Comparison of ENCODE assay signal across 24 cellular contexts in genomic region chr4:169869487-169869886, GRCh38.
A peak's percentile ranks its signal among the peaks of the same experiment; 100 is the strongest.
DNase-seq lines count a peak whose midpoint lies in the region; ATAC-seq and TF ChIP-seq lines count a peak whose summit lies in the region.
"Had no signal": no experiment of that assay in that cellular context is flagged by ENCODE, and none has a peak within 500 bp of the region (broad histone marks: within the 10 kb centered on the region; RNA-seq: fewer than 3 reads in every experiment).

No MANE protein-coding gene starts in this region.

- no peak for TF ChIP-seq RAD21 in IMR-90 (IDR thresholded peaks at IDR 0.05; ENCODE audit: low read length)

- no peak overlapping the region for H3K27ac ChIP-seq in IMR-90 (ENCODE audit: insufficient read depth, low read length)
- no peak overlapping the region for H3K27ac ChIP-seq in upper lobe of left lung
- H3K27ac ChIP-seq in CD4-positive, alpha-beta memory T cell (ENCODE audit: low read depth, low read length) = no peak overlapping the region
- H3K27ac ChIP-seq in spleen = peak overlapping the region in 2 of 8 donors; percentile 15 to 61
- H3K27ac ChIP-seq: BLaER1, PC-9, SJCRH30 had no signal

- no peaks in the 10 kb centered on the region for H3K9me3 Mint-ChIP-seq in CD4-positive, alpha-beta memory T cell
- H3K9me3 Mint-ChIP-seq: CD4-positive, alpha-beta T cell had no signal

- no peak overlapping the region for H3K4me2 ChIP-seq in IMR-90 (ENCODE audit: low read depth, low read length)
- H3K4me2 ChIP-seq: BLaER1, PC-9 had no signal

- H3K18ac ChIP-seq in IMR-90 (ENCODE audit: low read depth, low read length) = no peak overlapping the region

- H2BK15ac ChIP-seq in IMR-90 (ENCODE audit: low read depth, low read length) = no peak overlapping the region

- H4K91ac ChIP-seq in IMR-90 (ENCODE audit: insufficient read depth, low read depth, low read length) = no peak overlapping the region

- no peak for TF ChIP-seq EP300 in upper lobe of left lung (IDR thresholded peaks at IDR 0.05)

- no peaks in the 10 kb centered on the region for H3K79me1 ChIP-seq in IMR-90 (ENCODE audit: low read depth in 1 of 2, low read length in 2 of 2)

- H2BK5ac ChIP-seq in IMR-90 (ENCODE audit: low read depth, low read length, poor library complexity, severe bottlenecking) = no peak overlapping the region

- no peaks in the 10 kb centered on the region for H3K36me3 Mint-ChIP-seq in CD4-positive, alpha-beta memory T cell

- H2AK5ac ChIP-seq in IMR-90 (ENCODE audit: low read depth, low read length) = no peak overlapping the region

- no peak overlapping the region for H2BK20ac ChIP-seq in IMR-90 (ENCODE audit: low read depth, low read length)

- H2BK120ac ChIP-seq in IMR-90 (ENCODE audit: low read depth, low read length) = no peak overlapping the region

- no TSS peak for BruUV-seq in IMR-90 (replicated peaks; lab: Mats Ljungman, UMichigan)

- no CpG with 5 or more reads among the region's 5 CpGs for WGBS in IMR-90 (ENCODE audit: extremely low coverage in 2 of 2, insufficient read length in 1 of 2), 2 experiments
- 65 to 68% methylated on average over 5 of the region's 5 CpGs for WGBS in upper lobe of left lung, 2 donors
- WGBS in spleen, 5 donors = 65 to 88% (median 68%) methylated on average over 5 of the region's 5 CpGs

- no peak overlapping the region for H3K27ac Mint-ChIP-seq in CD4-positive, alpha-beta memory T cell
- H3K27ac Mint-ChIP-seq: CD4-positive, alpha-beta T cell had no signal

- H3K23ac ChIP-seq in IMR-90 (ENCODE audit: low read depth, low read length) = no peak overlapping the region

- H3K9me3 ChIP-seq in IMR-90 (ENCODE audit: control insufficient read depth, insufficient read depth, low read length) = no peaks in the 10 kb centered on the region
- no peaks in the 10 kb centered on the region for H3K9me3 ChIP-seq in upper lobe of left lung
- no peaks in the 10 kb centered on the region for H3K9me3 ChIP-seq in CD4-positive, alpha-beta memory T cell (ENCODE audit: control insufficient read depth in 1 of 2, low read length in 2 of 2)
- H3K9me3 ChIP-seq in spleen = no peaks in the 10 kb centered on the region
- H3K9me3 ChIP-seq: BLaER1, HAP-1, SJCRH30 had no signal

- POLR2A ChIA-PET in IMR-90 (lab: Charles Lee; ENCODE audit: unreplicated experiment) = no interaction called here
- POLR2A ChIA-PET in CD4-positive, alpha-beta memory T cell (lab: Charles Lee; ENCODE audit: partially characterized antibody) = no interaction called here

- H4K8ac ChIP-seq in IMR-90 (ENCODE audit: low read depth in 2 of 2, low read length in 2 of 2) = no peak overlapping the region

- H2AFZ ChIP-seq in IMR-90 (replicated peaks; ENCODE audit: low read length, poor library complexity) = no peak overlapping the region
- H2AFZ ChIP-seq: PC-9 had no signal

- in situ Hi-C loops in IMR-90 (cut with MboI; ENCODE audit: low sequenced_read_pairs) = no loop called here

- H4K5ac ChIP-seq in IMR-90 (ENCODE audit: low read depth, low read length) = no peak overlapping the region

- no peak overlapping the region for H3K4me3 Mint-ChIP-seq in CD4-positive, alpha-beta memory T cell
- H3K4me3 Mint-ChIP-seq: CD4-positive, alpha-beta T cell had no signal

- ATAC-seq in IMR-90 (ENCODE audit: low read depth) (no peak), upper lobe of left lung (ENCODE audit: low FRiP score in 2 of 2) (no peak)
- ATAC-seq: GM12878, Right ventricle myocardium inferior, SK-N-SH treated with all-trans-retinoic acid at 6 μM for 48 hours had no signal

- H3K4me1 ChIP-seq in IMR-90 (ENCODE audit: control insufficient read depth, insufficient read depth, low read length) = no peaks in the 10 kb centered on the region
- no peaks in the 10 kb centered on the region for H3K4me1 ChIP-seq in upper lobe of left lung
- H3K4me1 ChIP-seq in CD4-positive, alpha-beta memory T cell (ENCODE audit: insufficient read depth, low read length) = no peaks in the 10 kb centered on the region
- H3K4me1 ChIP-seq in spleen = no peaks in the 10 kb centered on the region
- H3K4me1 ChIP-seq: BLaER1, HAP-1, SJCRH30 had no signal

- no peak overlapping the region for H3K9ac ChIP-seq in IMR-90 (ENCODE audit: low read depth, low read length)
- H3K9ac ChIP-seq: BLaER1 had no signal

- H4K20me1 ChIP-seq in IMR-90 (ENCODE audit: insufficient read depth, low read length) = no peaks in the 10 kb centered on the region
- H4K20me1 ChIP-seq: BLaER1 had no signal

- H2AK9ac ChIP-seq in IMR-90 (replicated peaks; ENCODE audit: low read depth, low read length, poor library complexity) = no peak overlapping the region

- H3K36me3 ChIP-seq in IMR-90 (ENCODE audit: control insufficient read depth, insufficient read depth, low read length) = no peaks in the 10 kb centered on the region
- H3K36me3 ChIP-seq in upper lobe of left lung = no peaks in the 10 kb centered on the region
- no peaks in the 10 kb centered on the region for H3K36me3 ChIP-seq in CD4-positive, alpha-beta memory T cell (ENCODE audit: insufficient read depth, low read length)
- H3K36me3 ChIP-seq in spleen = no peaks in the 10 kb centered on the region
- H3K36me3 ChIP-seq: BLaER1, HAP-1, SJCRH30 had no signal

- dilution Hi-C loops in IMR-90 (cut with HindIII; ENCODE audit: low sequenced_read_pairs, unreplicated experiment) = no loop called here

- DNase-seq in A172 (ENCODE audit: low spot score) (peak; percentile 2), IMR-90 (peak; percentile 2), fibroblast of pulmonary artery (ENCODE audit: low read depth) (peak; percentile 1), retinal pigment epithelial cell (ENCODE audit: low read depth) (peak; percentile 71), upper lobe of left lung (no peak), spleen (no peak), Kasumi-1 (lab: John Stamatoyannopoulos, UW) (no peak)
- DNase-seq in CD4-positive, alpha-beta memory T cell = no peak
- DNase-seq: 8988T; CD4-positive, alpha-beta T cell; COR-L47; DMS53; GDM1; GOT3; NCI-H2029; NCI-H2227 treated with DMSO at 0.1 percent for 48 hours; NCI-H526 treated with DMSO at 0.1 percent for 48 hours; PC-9; SJCRH30 had no signal

- intact Hi-C loops in IMR-90 (cut with micrococcal nuclease) = no loop called here
- intact Hi-C loops in CD4-positive, alpha-beta memory T cell (cut with micrococcal nuclease) = no loop called here
- intact Hi-C loops in spleen (cut with DNase I; ENCODE audit: low total_unique reads) = no loop called here

- H3K4me3 ChIP-seq in IMR-90 (ENCODE audit: insufficient read depth, low read depth, low read length) = no peak overlapping the region
- H3K4me3 ChIP-seq in fibroblast of pulmonary artery (replicated peaks; ENCODE audit: low read depth, low read length) = no peak overlapping the region
- no peak overlapping the region for H3K4me3 ChIP-seq in retinal pigment epithelial cell (ENCODE audit: low read length)
- no peak overlapping the region for H3K4me3 ChIP-seq in upper lobe of left lung
- H3K4me3 ChIP-seq in CD4-positive, alpha-beta memory T cell (ENCODE audit: low read length in 2 of 2) = no peak overlapping the region
- no peak overlapping the region for H3K4me3 ChIP-seq in spleen
- H3K4me3 ChIP-seq: BLaER1, GM12878, HAP-1, PC-9, SJCRH30 had no signal

- H3K4me1 Mint-ChIP-seq in CD4-positive, alpha-beta memory T cell = peaks cover 0 to 1% (median 0%) of the 10 kb centered on the region in 4 donors

- TF ChIP-seq POLR2A in IMR-90 (IDR thresholded peaks at IDR 0.05; ENCODE audit: low read depth, low read length) = no peak
- no peak for TF ChIP-seq POLR2A in upper lobe of left lung (IDR thresholded peaks at IDR 0.05)
- TF ChIP-seq POLR2A in spleen (IDR thresholded peaks at IDR 0.05) = no peak

- H3K14ac ChIP-seq in IMR-90 (replicated peaks; ENCODE audit: low read depth, low read length) = no peak overlapping the region

- no peak overlapping the region for H3K4ac ChIP-seq in IMR-90 (ENCODE audit: low read depth, low read length)

- H3K27me3 Mint-ChIP-seq in CD4-positive, alpha-beta memory T cell = peaks cover 7 to 16% of the 10 kb centered on the region in 2 donors
- H3K27me3 Mint-ChIP-seq: CD4-positive, alpha-beta T cell had no signal

- H3K9me1 ChIP-seq in IMR-90 (ENCODE audit: insufficient read depth, low read length) = no peaks in the 10 kb centered on the region

- no peak overlapping the region for H3K56ac ChIP-seq in IMR-90 (ENCODE audit: extremely low read depth, insufficient read depth, low read length)

- TF ChIP-seq CTCF in IMR-90 (conservative IDR thresholded peaks at IDR 0.05; ENCODE audit: low read depth, low read length) = no peak
- TF ChIP-seq CTCF in fibroblast of pulmonary artery (IDR thresholded peaks at IDR 0.05; ENCODE audit: low read length, missing control alignments) = no peak
- no peak for TF ChIP-seq CTCF in retinal pigment epithelial cell (conservative IDR thresholded peaks at IDR 0.05; ENCODE audit: low read depth, low read length)
- no peak for TF ChIP-seq CTCF in upper lobe of left lung (IDR thresholded peaks at IDR 0.05)
- TF ChIP-seq CTCF in spleen (IDR thresholded peaks at IDR 0.05 in 8 of 11, conservative IDR thresholded peaks at IDR 0.05 in 3 of 11) = no peak

- CTCF ChIA-PET in IMR-90 (lab: Yijun Ruan, JAX) = no interaction called here
- CTCF ChIA-PET in CD4-positive, alpha-beta memory T cell (lab: Charles Lee; ENCODE audit: partially characterized antibody) = no interaction called here

- H3K27me3 ChIP-seq in IMR-90 (ENCODE audit: control insufficient read depth, insufficient read depth, low read length) (no peaks in the 10 kb centered on the region), upper lobe of left lung (no peaks in the 10 kb centered on the region), spleen (replicated peaks in 1 of 7) (peaks cover 0 to 6% (median 0%) of the 10 kb centered on the region in 7 donors)
- H3K27me3 ChIP-seq in CD4-positive, alpha-beta memory T cell (ENCODE audit: insufficient read depth, low read length) = no peaks in the 10 kb centered on the region
- H3K27me3 ChIP-seq: BLaER1, SJCRH30 had no signal

TF ChIP-seq in IMR-90, 13 proteins besides CTCF, POLR2A, EP300 and RAD21 (continues in another document):
- TF ChIP-seq BHLHE40 (IDR thresholded peaks at IDR 0.05; ENCODE audit: low read depth, low read length) = no peak
- no peak for TF ChIP-seq NFE2L2 (IDR thresholded peaks at IDR 0.05; ENCODE audit: low read depth, low read length)
- no peak for TF ChIP-seq RCOR1 (IDR thresholded peaks at IDR 0.05; ENCODE audit: insufficient replicate concordance, low read length)
- TF ChIP-seq, protein P1, sequence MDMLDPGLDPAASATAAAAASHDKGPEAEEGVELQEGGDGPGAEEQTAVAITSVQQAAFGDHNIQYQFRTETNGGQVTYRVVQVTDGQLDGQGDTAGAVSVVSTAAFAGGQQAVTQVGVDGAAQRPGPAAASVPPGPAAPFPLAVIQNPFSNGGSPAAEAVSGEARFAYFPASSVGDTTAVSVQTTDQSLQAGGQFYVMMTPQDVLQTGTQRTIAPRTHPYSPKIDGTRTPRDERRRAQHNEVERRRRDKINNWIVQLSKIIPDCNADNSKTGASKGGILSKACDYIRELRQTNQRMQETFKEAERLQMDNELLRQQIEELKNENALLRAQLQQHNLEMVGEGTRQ (IDR thresholded peaks at IDR 0.05; ENCODE audit: low read depth, low read length) = no peak
- TF ChIP-seq MAZ (IDR thresholded peaks at IDR 0.05; ENCODE audit: borderline replicate concordance, low read depth, low read length) = no peak
- no peak for TF ChIP-seq FOS (IDR thresholded peaks at IDR 0.05; ENCODE audit: low read depth, low read length)

Comparison
In these comparisons a context has a peak if more than half of its experiments do, and no peak if none do; other contexts are left out.
1. DNase-seq: peak in A172 (single experiment), IMR-90 (single experiment), fibroblast of pulmonary artery (single experiment) and retinal pigment epithelial cell (single experiment); none in upper lobe of left lung (0 of 2), CD4-positive, alpha-beta memory T cell (0 of 5), spleen (single experiment) and Kasumi-1 (0 of 2).